In the genomic region with DNA sequence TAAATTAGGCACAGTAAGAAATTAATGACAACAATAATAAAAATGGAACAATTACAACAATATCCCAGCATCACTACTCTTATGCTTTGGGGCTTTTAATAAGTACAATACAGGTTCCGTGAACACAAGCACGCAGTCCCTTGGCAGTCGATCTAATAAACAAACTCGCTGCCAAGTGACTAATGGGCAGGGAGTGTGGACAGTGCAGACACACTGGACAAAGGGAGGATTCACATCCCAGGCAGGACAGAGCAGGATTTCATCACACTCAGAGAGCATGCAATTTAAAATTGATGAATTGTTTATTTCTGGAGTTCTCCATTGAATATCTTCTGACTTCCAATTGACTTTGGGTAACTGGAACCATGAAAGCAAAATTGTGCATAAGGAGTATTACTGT, we compare ENCODE assay signal across 10 cellular contexts.
A peak's percentile ranks its signal among the peaks of the same experiment; 100 is the strongest.
DNase-seq lines count a peak whose midpoint lies in the region; ATAC-seq, FAIRE-seq and TF ChIP-seq lines count a peak whose summit lies in the region.
"Had no signal": no experiment of that assay in that cellular context is flagged by ENCODE, and none has a peak within 500 bp of the region (broad histone marks: within the 10 kb centered on the region; RNA-seq: fewer than 3 reads in every experiment).

No MANE protein-coding gene starts in this region.

- H3K36me3 ChIP-seq in liver (ENCODE audit: control insufficient read depth in 4 of 4, insufficient read depth in 3 of 4, low read depth in 1 of 4, low read length in 3 of 4): no peaks in the 10 kb centered on the region
- H3K36me3 ChIP-seq in HepG2 (replicated peaks in 1 of 2; ENCODE audit: control insufficient read depth in 1 of 2, insufficient read depth in 2 of 2, low read length in 2 of 2): no peaks in the 10 kb centered on the region
- H3K36me3 ChIP-seq in right lobe of liver: no peaks in the 10 kb centered on the region

- no peak overlapping the region for H3K4me2 ChIP-seq in HepG2 (ENCODE audit: low read depth, low read length)

- intact Hi-C loops in HepG2 (cut with micrococcal nuclease; ENCODE audit: unreplicated experiment) (loop anchor here (10.0 kb wide), 1 partner anchor 359 kb away; no protein-coding TSS in a partner anchor), right lobe of liver (cut with DNase I) (loop anchor here in 1 of 2 donors (10.0 kb wide), 1 partner anchor 281 kb away; no protein-coding TSS in a partner anchor)

- ATAC-seq in HepG2: no peak
- ATAC-seq in right lobe of liver: peak; percentile 60 to 92 (median 68)
- ATAC-seq in GM21515 (IDR thresholded peaks at IDR 0.05; ENCODE audit: unreplicated experiment): no peak
- ATAC-seq in HG03175 (IDR thresholded peaks at IDR 0.05; ENCODE audit: unreplicated experiment): no peak
- ATAC-seq in GM18511 (IDR thresholded peaks at IDR 0.05; ENCODE audit: unreplicated experiment): no peak
- ATAC-seq: effector memory CD8-positive, alpha-beta T cell had no signal

- FAIRE-seq in HepG2 (lab: Jason Lieb, UNC): no peak

- H3K9ac ChIP-seq in liver (ENCODE audit: low read depth in 1 of 2, low read length in 2 of 2) (no peak overlapping the region), HepG2 (ENCODE audit: insufficient read depth, low read depth, low read length) (no peak overlapping the region)

- H3K9me3 ChIP-seq in liver (ENCODE audit: control insufficient read depth in 4 of 4, low read length in 3 of 4) (no peaks in the 10 kb centered on the region), HepG2 (ENCODE audit: low read length) (no peaks in the 10 kb centered on the region), right lobe of liver (no peaks in the 10 kb centered on the region)

- H2AFZ ChIP-seq in HepG2 (ENCODE audit: low read length): no peak overlapping the region

- H3K4me3 ChIP-seq in liver (ENCODE audit: low read depth in 1 of 3, low read length in 3 of 3): no peak overlapping the region
- no peak overlapping the region for H3K4me3 ChIP-seq in HepG2 (replicated peaks in 1 of 3; ENCODE audit: insufficient read depth in 1 of 3, low read depth in 2 of 3, low read length in 3 of 3)
- no peak overlapping the region for H3K4me3 ChIP-seq in right lobe of liver

- H3K36me3 Mint-ChIP-seq in chondrocyte (ENCODE audit: low read depth): no peaks in the 10 kb centered on the region

- H3K9me3 Mint-ChIP-seq in chondrocyte (ENCODE audit: low read depth): no peaks in the 10 kb centered on the region
- H3K9me3 Mint-ChIP-seq: effector memory CD8-positive, alpha-beta T cell had no signal

- H3K27me3 ChIP-seq in liver (ENCODE audit: control insufficient read depth in 4 of 4, insufficient read depth in 4 of 4, low read length in 3 of 4) (no peaks in the 10 kb centered on the region), HepG2 (ENCODE audit: control insufficient read depth in 1 of 2, insufficient read depth in 2 of 2, low read length in 2 of 2) (peaks cover 0 to 2% of the 10 kb centered on the region in 2 experiments; a peak in 1 of 5 replicates), right lobe of liver (no peaks in the 10 kb centered on the region)

- TF ChIP-seq POLR2A in HepG2 (IDR thresholded peaks at IDR 0.05; ENCODE audit: insufficient read depth in 1 of 2, low read depth in 2 of 2, low read length in 2 of 2): no peak
- TF ChIP-seq POLR2A in right lobe of liver (IDR thresholded peaks at IDR 0.05): no peak

- H3K4me1 ChIP-seq in liver (ENCODE audit: control insufficient read depth in 4 of 4, insufficient read depth in 4 of 4, low read length in 3 of 4) (peaks cover 0 to 3% (median 0%) of the 10 kb centered on the region in 4 donors), HepG2 (ENCODE audit: insufficient read depth, low read length) (no peaks in the 10 kb centered on the region), right lobe of liver (no peaks in the 10 kb centered on the region)

- H3K27ac ChIP-seq in liver (ENCODE audit: low read depth in 1 of 2, low read length in 2 of 2) (no peak overlapping the region), HepG2 (ENCODE audit: extremely low read length, insufficient read depth, low read length) (no peak overlapping the region), right lobe of liver (no peak overlapping the region)

- DNase-seq in HepG2 (ENCODE audit: low spot score) (no peak), cerebellar cortex (ENCODE audit: low spot score) (peak; percentile 75), right lobe of liver (peak in 2 of 3 donors; percentile 46 to 47), chondrocyte (ENCODE audit: low spot score) (no peak)
- DNase-seq: effector memory CD8-positive, alpha-beta T cell; NCI-H2081 had no signal

- WGBS in liver: 33% methylated on average over 4 of the region's 4 CpGs
- WGBS in HepG2 (ENCODE audit: low lambda C conversion rate): 12% methylated on average over 4 of the region's 4 CpGs
- 17% methylated on average over 4 of the region's 4 CpGs for WGBS in right lobe of liver (ENCODE audit: insufficient coverage, low coverage, low lambda C conversion rate, missing lambda C conversion rate)

- POLR2A ChIA-PET in HepG2 (lab: Yijun Ruan, JAX): no interaction called here

- no peaks in the 10 kb centered on the region for H3K79me2 ChIP-seq in HepG2 (ENCODE audit: insufficient read depth, low read length)

- in situ Hi-C loops in HepG2 (cut with HindIII; ENCODE audit: extremely low pct_ligation_motif_present, low pct_unique_long_range_greater_than_20kb): loop anchor here (5.0 kb wide), 1 partner anchor 283 kb away; no protein-coding TSS in a partner anchor

- no peak overlapping the region for H3K27ac Mint-ChIP-seq in chondrocyte (ENCODE audit: unreplicated experiment)
- H3K27ac Mint-ChIP-seq: effector memory CD8-positive, alpha-beta T cell had no signal

- TF ChIP-seq RAD21 in liver (IDR thresholded peaks at IDR 0.05) (peak; percentile 17 to 21), HepG2 (CRISPR knock-in tag; IDR thresholded peaks at IDR 0.05) (no peak)

- H4K20me1 ChIP-seq in HepG2 (ENCODE audit: insufficient read depth, low read length): no peaks in the 10 kb centered on the region

- no peak for TF ChIP-seq CTCF in liver (IDR thresholded peaks at IDR 0.05; ENCODE audit: low read depth, low read length, missing input control)
- no peak for TF ChIP-seq CTCF in HepG2 (CRISPR knock-in tag; IDR thresholded peaks at IDR 0.05)
- TF ChIP-seq CTCF in right lobe of liver (IDR thresholded peaks at IDR 0.05): no peak
- TF ChIP-seq CTCF in chondrocyte (IDR thresholded peaks at IDR 0.05): no peak

- CTCF ChIA-PET in HepG2 (lab: Yijun Ruan, JAX; ENCODE audit: low intra/inter-chr PET ratio, low total read pairs): no interaction called here

- TF ChIP-seq EP300 in HepG2 (IDR thresholded peaks at IDR 0.05; ENCODE audit: low read depth in 2 of 2, low read length in 2 of 2): no peak
- no peak for TF ChIP-seq EP300 in HepG2 (CRISPR knock-in tag; IDR thresholded peaks at IDR 0.05; ENCODE audit: borderline replicate concordance)

- H3K27me3 Mint-ChIP-seq in chondrocyte (ENCODE audit: low read depth): no peaks in the 10 kb centered on the region

- BruUV-seq in HepG2 (replicated peaks; lab: Mats Ljungman, UMichigan): no TSS peak

- H3K4me1 Mint-ChIP-seq in chondrocyte (ENCODE audit: low read depth): peaks cover 5% of the 10 kb centered on the region

- no peak overlapping the region for H3K4me3 Mint-ChIP-seq in chondrocyte (ENCODE audit: unreplicated experiment)
- H3K4me3 Mint-ChIP-seq: effector memory CD8-positive, alpha-beta T cell had no signal

TF ChIP-seq in liver, 16 proteins besides CTCF, POLR2A, EP300 and RAD21:
- TF ChIP-seq FOXA2 (IDR thresholded peaks at IDR 0.05): no peak
- TF ChIP-seq HNF4A (conservative IDR thresholded peaks at IDR 0.05): peak in 1 of 2 donors; percentile 14

TF ChIP-seq in HepG2, 621 proteins besides CTCF, POLR2A, EP300 and RAD21 (continues in another document):
- TF ChIP-seq PAWR (CRISPR knock-in tag; IDR thresholded peaks at IDR 0.05; ENCODE audit: borderline replicate concordance): no peak
- no peak for TF ChIP-seq RBAK (CRISPR knock-in tag; IDR thresholded peaks at IDR 0.05)
- no peak for TF ChIP-seq ZNF34 (CRISPR knock-in tag; IDR thresholded peaks at IDR 0.05; ENCODE audit: borderline replicate concordance)
- TF ChIP-seq, protein P1, sequence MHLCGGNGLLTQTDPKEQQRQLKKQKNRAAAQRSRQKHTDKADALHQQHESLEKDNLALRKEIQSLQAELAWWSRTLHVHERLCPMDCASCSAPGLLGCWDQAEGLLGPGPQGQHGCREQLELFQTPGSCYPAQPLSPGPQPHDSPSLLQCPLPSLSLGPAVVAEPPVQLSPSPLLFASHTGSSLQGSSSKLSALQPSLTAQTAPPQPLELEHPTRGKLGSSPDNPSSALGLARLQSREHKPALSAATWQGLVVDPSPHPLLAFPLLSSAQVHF (CRISPR knock-in tag; IDR thresholded peaks at IDR 0.05): no peak
- no peak for TF ChIP-seq NAIF1 (CRISPR knock-in tag; IDR thresholded peaks at IDR 0.05; ENCODE audit: borderline replicate concordance)
- no peak for TF ChIP-seq LCORL (IDR thresholded peaks at IDR 0.05)
- TF ChIP-seq LCORL (CRISPR knock-in tag; IDR thresholded peaks at IDR 0.05): no peak
- TF ChIP-seq, protein P2, sequence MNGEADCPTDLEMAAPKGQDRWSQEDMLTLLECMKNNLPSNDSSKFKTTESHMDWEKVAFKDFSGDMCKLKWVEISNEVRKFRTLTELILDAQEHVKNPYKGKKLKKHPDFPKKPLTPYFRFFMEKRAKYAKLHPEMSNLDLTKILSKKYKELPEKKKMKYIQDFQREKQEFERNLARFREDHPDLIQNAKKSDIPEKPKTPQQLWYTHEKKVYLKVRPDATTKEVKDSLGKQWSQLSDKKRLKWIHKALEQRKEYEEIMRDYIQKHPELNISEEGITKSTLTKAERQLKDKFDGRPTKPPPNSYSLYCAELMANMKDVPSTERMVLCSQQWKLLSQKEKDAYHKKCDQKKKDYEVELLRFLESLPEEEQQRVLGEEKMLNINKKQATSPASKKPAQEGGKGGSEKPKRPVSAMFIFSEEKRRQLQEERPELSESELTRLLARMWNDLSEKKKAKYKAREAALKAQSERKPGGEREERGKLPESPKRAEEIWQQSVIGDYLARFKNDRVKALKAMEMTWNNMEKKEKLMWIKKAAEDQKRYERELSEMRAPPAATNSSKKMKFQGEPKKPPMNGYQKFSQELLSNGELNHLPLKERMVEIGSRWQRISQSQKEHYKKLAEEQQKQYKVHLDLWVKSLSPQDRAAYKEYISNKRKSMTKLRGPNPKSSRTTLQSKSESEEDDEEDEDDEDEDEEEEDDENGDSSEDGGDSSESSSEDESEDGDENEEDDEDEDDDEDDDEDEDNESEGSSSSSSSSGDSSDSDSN (CRISPR knock-in tag; IDR thresholded peaks at IDR 0.05): no peak
- no peak for TF ChIP-seq ZBTB7B (CRISPR knock-in tag; IDR thresholded peaks at IDR 0.05)
- TF ChIP-seq ZFAT (CRISPR knock-in tag; conservative IDR thresholded peaks at IDR 0.05): no peak
- no peak for TF ChIP-seq ZNF234 (CRISPR knock-in tag; conservative IDR thresholded peaks at IDR 0.05)

Comparison
In these comparisons a context has a peak if more than half of its experiments do, and no peak if none do; other contexts are left out.
1. ATAC-seq: peak in right lobe of liver (4 of 4); none in HepG2 (single experiment), GM21515 (single experiment), HG03175 (single experiment) and GM18511 (single experiment).
2. DNase-seq: peak in cerebellar cortex (single experiment) and right lobe of liver (2 of 3); none in HepG2 (single experiment) and chondrocyte (single experiment).